ENCODE assay signal across 11 cellular contexts in genomic region chr10:80200259-80200658, GRCh38. TPM values are rescaled to one million over a fixed set of nuclear protein-coding genes. Genes with fewer than 3 reads are reported as not detected.
DNase-seq lines count a peak whose midpoint lies in the region; ATAC-seq, FAIRE-seq and TF ChIP-seq lines count a peak whose summit lies in the region.
"Had no signal": no experiment of that assay in that cellular context is flagged by ENCODE, and none has a peak within 500 bp of the region (broad histone marks: within the 10 kb centered on the region; RNA-seq: fewer than 3 reads in every experiment).

No MANE protein-coding gene starts in this region.

- H3K36me3 ChIP-seq in kidney (ENCODE audit: control insufficient read depth in 1 of 2, insufficient read depth in 2 of 2, low read length in 2 of 2) = no peaks in the 10 kb centered on the region

- H3K9ac ChIP-seq in kidney (ENCODE audit: low read length in 2 of 2) = peak overlapping the region; percentile 51 to 97

- H3K4me3 ChIP-seq in WI38 (ENCODE audit: low read depth, low read length) = 0 out of 2 replicates have a peak overlapping the region, but pooled peaks have one; percentile 0
- peak overlapping the region; percentile 9 to 23 for H3K4me3 ChIP-seq in kidney (ENCODE audit: low read length in 2 of 2)

- no TSS peak for BruUV-seq in Calu3 (replicated peaks; lab: Mats Ljungman, UMichigan)

- H3K27ac ChIP-seq in kidney (ENCODE audit: low read depth in 2 of 2, low read length in 2 of 2) = peak overlapping the region; percentile 86 to 98

- H3K4me1 Mint-ChIP-seq in Calu3 (ENCODE audit: low read depth, unreplicated experiment) = peaks cover 76% of the 10 kb centered on the region
- H3K4me1 Mint-ChIP-seq in stimulated activated memory B cell treated with anti-CD40 and anti-IgM and Interleukin-4, amounts not matched to agents 10 μg/mL and 1 μg/mL and 100 μg/mL, for 72 hours = peaks cover 78% of the 10 kb centered on the region

- peak overlapping the region; percentile 94 for H3K27ac Mint-ChIP-seq in Calu3 (ENCODE audit: unreplicated experiment)
- peak overlapping the region; percentile 82 for H3K27ac Mint-ChIP-seq in stimulated activated memory B cell treated with anti-CD40 and anti-IgM and Interleukin-4, amounts not matched to agents 10 μg/mL and 1 μg/mL and 100 μg/mL, for 72 hours
- H3K27ac Mint-ChIP-seq: endodermal cell had no signal

- no peak for FAIRE-seq in kidney (lab: Jason Lieb, UNC)

- intact Hi-C loops in Calu3 (cut with micrococcal nuclease; ENCODE audit: unreplicated experiment) = no loop called here
- intact Hi-C loops in kidney (cut with DNase I) = loop anchor here (10.0 kb wide), 1 partner anchor 45 kb away; no protein-coding TSS in a partner anchor

- H3K9me3 Mint-ChIP-seq in Calu3 (ENCODE audit: low read depth, unreplicated experiment) = no peaks in the 10 kb centered on the region
- peaks cover 4% of the 10 kb centered on the region for H3K9me3 Mint-ChIP-seq in stimulated activated memory B cell treated with anti-CD40 and anti-IgM and Interleukin-4, amounts not matched to agents 10 μg/mL and 1 μg/mL and 100 μg/mL, for 72 hours
- H3K9me3 Mint-ChIP-seq: endodermal cell had no signal

- peaks cover 55 to 71% of the 10 kb centered on the region in 2 donors for H3K4me1 ChIP-seq in kidney (ENCODE audit: control insufficient read depth in 1 of 2, insufficient read depth in 1 of 2, low read depth in 1 of 2, low read length in 2 of 2)

- TF ChIP-seq CTCF in Calu3 (IDR thresholded peaks at IDR 0.05; ENCODE audit: unreplicated experiment) (no peak), WI38 (IDR thresholded peaks at IDR 0.05; ENCODE audit: low read depth, low read length) (no peak), kidney (IDR thresholded peaks at IDR 0.05; ENCODE audit: borderline replicate concordance, extremely low read depth, insufficient read depth) (no peak)

- CTCF ChIA-PET in Calu3 (lab: Charles Lee) = interaction anchor here (2.0 kb wide), 1 partner anchor 57 kb away, joined by 7 read pairs; no protein-coding TSS in a partner anchor

- DNase-seq in Calu3 (no peak), kidney (no peak), T-helper 9 cell (no peak), middle frontal gyrus (ENCODE audit: extremely low spot score, low spot score) (no peak), NCI-H2107 treated with DMSO at 0.1 percent for 48 hours (lab: John Stamatoyannopoulos, UW; ENCODE audit: unreplicated experiment) (no peak)
- DNase-seq: activated naive CD4-positive, alpha-beta T cell; DMS79; NCI-H2107 had no signal

- no peaks in the 10 kb centered on the region for H3K27me3 Mint-ChIP-seq in Calu3 (ENCODE audit: unreplicated experiment)
- H3K27me3 Mint-ChIP-seq in stimulated activated memory B cell treated with anti-CD40 and anti-IgM and Interleukin-4, amounts not matched to agents 10 μg/mL and 1 μg/mL and 100 μg/mL, for 72 hours = no peaks in the 10 kb centered on the region

- no peak for ATAC-seq in stimulated activated memory B cell treated with anti-CD40 and anti-IgM and Interleukin-4, amounts not matched to agents 10 μg/mL and 1 μg/mL and 100 μg/mL, for 72 hours

- H3K9me3 ChIP-seq in kidney (ENCODE audit: control insufficient read depth in 1 of 2, low read length in 2 of 2) = no peaks in the 10 kb centered on the region

- peaks cover 96% of the 10 kb centered on the region for H3K36me3 Mint-ChIP-seq in Calu3 (ENCODE audit: insufficient read depth, unreplicated experiment)
- H3K36me3 Mint-ChIP-seq in stimulated activated memory B cell treated with anti-CD40 and anti-IgM and Interleukin-4, amounts not matched to agents 10 μg/mL and 1 μg/mL and 100 μg/mL, for 72 hours = peaks cover 35% of the 10 kb centered on the region

- peak overlapping the region; percentile 86 for H3K4me3 Mint-ChIP-seq in Calu3 (ENCODE audit: low read depth, unreplicated experiment)
- no peak overlapping the region for H3K4me3 Mint-ChIP-seq in stimulated activated memory B cell treated with anti-CD40 and anti-IgM and Interleukin-4, amounts not matched to agents 10 μg/mL and 1 μg/mL and 100 μg/mL, for 72 hours
- H3K4me3 Mint-ChIP-seq: endodermal cell had no signal

RNA-seq across cellular contexts. Expression of gene ANXA11, which starts 5.1 kb away (rescaled TPM):
- total RNA-seq in Calu3 (2022) (835 and 846 TPM in 2 replicates), kidney (435 TPM)
- 543 TPM for polyA plus RNA-seq in kidney (ENCODE audit: insufficient read depth, low read depth, low replicate concordance)
